10 cellular contexts compared by ENCODE assay signal in the genomic region with DNA sequence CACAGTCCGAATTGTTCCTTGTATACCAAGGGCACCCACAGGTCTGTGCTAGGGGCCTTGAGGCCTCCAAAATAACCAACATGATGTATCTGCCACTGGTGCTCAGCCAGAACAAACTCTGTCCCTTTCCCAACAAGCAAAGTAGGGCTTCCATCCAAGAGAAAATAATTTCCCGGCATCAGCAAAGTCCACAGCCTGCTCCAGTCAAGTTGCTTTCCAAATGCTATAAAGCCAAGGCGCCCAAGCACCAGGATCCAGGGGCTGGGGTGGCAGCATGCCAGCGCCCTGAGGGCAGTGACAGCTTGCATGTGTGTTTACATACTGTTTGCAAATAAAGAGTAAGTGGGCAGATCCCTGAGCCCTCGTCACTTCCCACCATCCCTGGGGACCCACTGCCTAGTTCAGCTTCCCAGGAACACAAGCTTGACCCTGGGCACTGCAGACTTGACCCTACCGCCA.
DNase-seq lines count a peak whose midpoint lies in the region; ATAC-seq and FAIRE-seq lines count a peak whose summit lies in the region.
"Had no signal": no experiment of that assay in that cellular context is flagged by ENCODE, and none has a peak within 500 bp of the region (broad histone marks: within the 10 kb centered on the region; RNA-seq: fewer than 3 reads in every experiment).

No MANE protein-coding gene starts in this region.

- no peak for ATAC-seq in GM21825 (IDR thresholded peaks at IDR 0.05; ENCODE audit: unreplicated experiment)
- ATAC-seq in HG03097 (IDR thresholded peaks at IDR 0.05; ENCODE audit: low FRiP score, unreplicated experiment): no peak
- no peak for ATAC-seq in activated T-cell treated with anti-CD3 and anti-CD28 coated beads, Interleukin-2, amount 50 U/mL, for 72 hours (replicated peaks in 1 of 2)
- ATAC-seq: activated CD8-positive, alpha-beta memory T cell treated with anti-CD3 and anti-CD28 coated beads, Interleukin-2, amount 10 ng/mL, durations not matched to agents 7 days and 5 days had no signal

- H3K9me3 Mint-ChIP-seq in activated T-cell treated with anti-CD3 and anti-CD28 coated beads, Interleukin-2, amount 50 U/mL, for 72 hours: peaks cover 5 to 9% of the 10 kb centered on the region in 2 donors
- H3K9me3 Mint-ChIP-seq: dendritic cell treated with granulocyte-macrophage colony-stimulating factor and Interleukin-4, amounts not matched to agents 40 ng/mL and 50 ng/mL, for 4 days had no signal

- DNase-seq in HTR-8/SVneo (ENCODE audit: insufficient read length, low spot score) (peak; percentile 27), NCI-H524 (lab: John Stamatoyannopoulos, UW) (peak; percentile 80 to 86), fibroblast of gingiva (ENCODE audit: low read depth) (peak; percentile 92), smooth muscle cell of the brain vasculature (ENCODE audit: low read depth, low spot score) (peak; percentile 29)
- no peak for DNase-seq in NK-92 treated with Interleukin-12 subunit alpha and Interleukin-12 subunit beta, amount 100 ng/mL, for 24 hours (lab: John Stamatoyannopoulos, UW)
- DNase-seq in activated T-cell treated with anti-CD3 and anti-CD28 coated beads, Interleukin-2, amount 50 U/mL, for 72 hours: no peak
- DNase-seq: activated CD8-positive, alpha-beta memory T cell treated with anti-CD3 and anti-CD28 coated beads, Interleukin-2, amount 10 ng/mL, durations not matched to agents 7 days and 5 days had no signal

- no peak overlapping the region for H3K4me3 Mint-ChIP-seq in activated T-cell treated with anti-CD3 and anti-CD28 coated beads, Interleukin-2, amount 50 U/mL, for 72 hours
- H3K4me3 Mint-ChIP-seq: activated CD8-positive, alpha-beta memory T cell treated with anti-CD3 and anti-CD28 coated beads, Interleukin-2, amount 10 ng/mL, durations not matched to agents 7 days and 5 days; dendritic cell treated with granulocyte-macrophage colony-stimulating factor and Interleukin-4, amounts not matched to agents 40 ng/mL and 50 ng/mL, for 4 days had no signal

- no peak for FAIRE-seq in HTR-8/SVneo (lab: Jason Lieb, UNC)

- H3K4me1 Mint-ChIP-seq in activated T-cell treated with anti-CD3 and anti-CD28 coated beads, Interleukin-2, amount 50 U/mL, for 72 hours (ENCODE audit: low read depth): peaks cover 15% of the 10 kb centered on the region

- peaks cover 21% of the 10 kb centered on the region for H3K27me3 Mint-ChIP-seq in activated T-cell treated with anti-CD3 and anti-CD28 coated beads, Interleukin-2, amount 50 U/mL, for 72 hours (ENCODE audit: low read depth)

- peaks cover 5 to 6% of the 10 kb centered on the region in 2 donors for H3K36me3 Mint-ChIP-seq in activated T-cell treated with anti-CD3 and anti-CD28 coated beads, Interleukin-2, amount 50 U/mL, for 72 hours (ENCODE audit: insufficient read depth in 2 of 2)

- H3K27ac Mint-ChIP-seq in activated T-cell treated with anti-CD3 and anti-CD28 coated beads, Interleukin-2, amount 50 U/mL, for 72 hours: no peak overlapping the region
- H3K27ac Mint-ChIP-seq: activated CD8-positive, alpha-beta memory T cell treated with anti-CD3 and anti-CD28 coated beads, Interleukin-2, amount 10 ng/mL, durations not matched to agents 7 days and 5 days; dendritic cell treated with granulocyte-macrophage colony-stimulating factor and Interleukin-4, amounts not matched to agents 40 ng/mL and 50 ng/mL, for 4 days had no signal

Comparison
In these comparisons a context has a peak if more than half of its experiments do, and no peak if none do; other contexts are left out.
1. DNase-seq: peak in HTR-8/SVneo (single experiment), NCI-H524 (2 of 2), fibroblast of gingiva (single experiment) and smooth muscle cell of the brain vasculature (single experiment); none in NK-92 treated with Interleukin-12 subunit alpha and Interleukin-12 subunit beta, amount 100 ng/mL, for 24 hours (single experiment) and activated T-cell treated with anti-CD3 and anti-CD28 coated beads, Interleukin-2, amount 50 U/mL, for 72 hours (0 of 2).